Comparison of ENCODE assay signal across 9 cellular contexts in genomic region chr11:34266090-34266912, GRCh38.
DNase-seq lines count a peak whose midpoint lies in the region; ATAC-seq and TF ChIP-seq lines count a peak whose summit lies in the region.
"Had no signal": no experiment of that assay in that cellular context is flagged by ENCODE, and none has a peak within 500 bp of the region (broad histone marks: within the 10 kb centered on the region; RNA-seq: fewer than 3 reads in every experiment).

No MANE protein-coding gene starts in this region.

- peaks cover 31% of the 10 kb centered on the region for H3K4me1 Mint-ChIP-seq in progenitor cell of endocrine pancreas (ENCODE audit: low read depth)

- ATAC-seq in HG03095 (IDR thresholded peaks at IDR 0.05; ENCODE audit: unreplicated experiment) (no peak), HG03469 (IDR thresholded peaks at IDR 0.05; ENCODE audit: unreplicated experiment) (no peak), HG03097 (IDR thresholded peaks at IDR 0.05; ENCODE audit: low FRiP score, unreplicated experiment) (no peak)

- no peaks in the 10 kb centered on the region for H3K9me3 Mint-ChIP-seq in progenitor cell of endocrine pancreas (ENCODE audit: low read depth)

- no peaks in the 10 kb centered on the region for H3K36me3 Mint-ChIP-seq in progenitor cell of endocrine pancreas (ENCODE audit: insufficient read depth)
- H3K36me3 Mint-ChIP-seq: naive B cell had no signal

- peak overlapping the region; percentile 67 for H3K27ac ChIP-seq in RWPE1

- TF ChIP-seq CTCF in RWPE1 (conservative IDR thresholded peaks at IDR 0.05; ENCODE audit: low read depth) (no peak), progenitor cell of endocrine pancreas (IDR thresholded peaks at IDR 0.05; ENCODE audit: unreplicated experiment) (no peak)

- H3K27me3 Mint-ChIP-seq in progenitor cell of endocrine pancreas: no peaks in the 10 kb centered on the region

- H3K27ac Mint-ChIP-seq in progenitor cell of endocrine pancreas: peak overlapping the region; percentile 75

- POLR2A ChIA-PET in RWPE1 (lab: Yijun Ruan, JAX; ENCODE audit: low non-redundant PET): no interaction called here

- CTCF ChIA-PET in RWPE1 (lab: Yijun Ruan, JAX): no interaction called here

- peak; percentile 82 for DNase-seq in GDM1 (lab: John Stamatoyannopoulos, UW)
- DNase-seq in RWPE1 (ENCODE audit: low spot score): no peak
- DNase-seq in fibroblast of peridontal ligament (ENCODE audit: extremely low read depth): peak; percentile 98
- DNase-seq in progenitor cell of endocrine pancreas (ENCODE audit: low spot score, unreplicated experiment): no peak
- DNase-seq in NK-92 treated with Interleukin-12 subunit alpha and Interleukin-12 subunit beta, amount 100 ng/mL, for 24 hours (lab: John Stamatoyannopoulos, UW): no peak
- DNase-seq: naive B cell had no signal

- no peak overlapping the region for H3K4me3 Mint-ChIP-seq in progenitor cell of endocrine pancreas (ENCODE audit: low read depth)
- H3K4me3 Mint-ChIP-seq: naive B cell had no signal

Comparison
In these comparisons a context has a peak if more than half of its experiments do, and no peak if none do; other contexts are left out.
1. DNase-seq: peak in GDM1 (single experiment) and fibroblast of peridontal ligament (single experiment); none in RWPE1 (single experiment), progenitor cell of endocrine pancreas (single experiment) and NK-92 treated with Interleukin-12 subunit alpha and Interleukin-12 subunit beta, amount 100 ng/mL, for 24 hours (single experiment).